In the genomic region with DNA sequence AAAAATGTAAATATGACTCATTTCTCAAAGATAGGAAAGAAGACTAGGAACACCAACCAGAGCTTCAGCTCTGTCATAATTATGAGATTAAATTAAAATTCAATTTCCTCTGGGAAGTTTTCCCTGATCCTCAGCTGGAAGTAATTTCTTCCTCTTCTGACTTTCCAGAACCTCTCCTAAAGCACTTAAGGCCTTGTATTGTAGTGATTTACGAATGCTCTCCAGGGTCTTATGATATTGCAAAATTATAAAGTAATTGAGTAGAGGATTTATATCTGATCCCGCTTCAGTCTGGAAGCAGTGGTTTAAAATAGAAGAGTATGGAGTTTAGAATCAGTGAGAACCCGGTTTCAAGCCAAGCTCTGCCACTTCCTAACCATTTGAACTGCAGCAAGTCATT, we compare ENCODE assay signal across 1 cellular context.
TF ChIP-seq lines count a peak whose summit lies in the region.

No MANE protein-coding gene starts in this region.

TF ChIP-seq in GM23338, 12 proteins besides CTCF, POLR2A, EP300 and RAD21 (continued from another document):
- TF ChIP-seq ZNF462 (CRISPR knock-in tag; IDR thresholded peaks at IDR 0.05) (no peak), NANOG (IDR thresholded peaks at IDR 0.05; ENCODE audit: borderline replicate concordance) (no peak)
TF ChIP-seq in GM23338: peak in this region for 0.
